In genomic region chr3:3038201-3038991, GRCh38 we compare ENCODE assay signal across 14 cellular contexts.
DNase-seq lines count a peak whose midpoint lies in the region; ATAC-seq, FAIRE-seq and TF ChIP-seq lines count a peak whose summit lies in the region.
"Had no signal": no experiment of that assay in that cellular context is flagged by ENCODE, and none has a peak within 500 bp of the region (broad histone marks: within the 10 kb centered on the region; RNA-seq: fewer than 3 reads in every experiment).

No MANE protein-coding gene starts in this region.

- BruUV-seq in PC-3 (replicated peaks; lab: Mats Ljungman, UMichigan): no TSS peak

- H3K4me1 ChIP-seq in heart left ventricle: no peaks in the 10 kb centered on the region
- H3K4me1 ChIP-seq in PC-3 (ENCODE audit: insufficient read depth, low read length): no peaks in the 10 kb centered on the region
- H3K4me1 ChIP-seq in kidney (ENCODE audit: control insufficient read depth in 1 of 2, insufficient read depth in 1 of 2, low read depth in 1 of 2, low read length in 2 of 2): no peaks in the 10 kb centered on the region

- CTCF ChIA-PET in PC-3 (lab: Charles Lee): no interaction called here

- H3F3A ChIP-seq in PC-3 (ENCODE audit: low read length, unreplicated experiment): no peaks in the 10 kb centered on the region

- TF ChIP-seq CTCF in heart left ventricle (IDR thresholded peaks at IDR 0.05): no peak
- no peak for TF ChIP-seq CTCF in PC-3 (conservative IDR thresholded peaks at IDR 0.05; ENCODE audit: low read depth, low read length)
- TF ChIP-seq CTCF in kidney (IDR thresholded peaks at IDR 0.05; ENCODE audit: borderline replicate concordance, extremely low read depth, insufficient read depth): no peak

- no peaks in the 10 kb centered on the region for H4K20me1 ChIP-seq in PC-3 (ENCODE audit: low read length)

- no peaks in the 10 kb centered on the region for H3K27me3 ChIP-seq in heart left ventricle
- H3K27me3 ChIP-seq in PC-3 (ENCODE audit: low read length): peaks cover 27% of the 10 kb centered on the region; the same call in 1 of the 2 replicates
- no peaks in the 10 kb centered on the region for H3K27me3 ChIP-seq in H7 (ENCODE audit: control insufficient read depth, insufficient read depth, low read length)

- no peak for FAIRE-seq in kidney (lab: Jason Lieb, UNC)
- FAIRE-seq: GM12892 had no signal

- POLR2A ChIA-PET in PC-3 (lab: Charles Lee; ENCODE audit: unreplicated experiment): no interaction called here

- no peak overlapping the region for H3K9ac ChIP-seq in PC-3 (ENCODE audit: low read length)
- H3K9ac ChIP-seq in kidney (ENCODE audit: low read length in 2 of 2): no peak overlapping the region

- ATAC-seq in heart left ventricle (peak; percentile 24 to 70 (median 28)), PC-3 (peak; percentile 33; the same call in 1 of the 2 replicates), GM18870 (IDR thresholded peaks at IDR 0.05; ENCODE audit: unreplicated experiment) (no peak), GM19328 (IDR thresholded peaks at IDR 0.05; ENCODE audit: unreplicated experiment) (no peak)
- ATAC-seq: Right ventricle myocardium inferior had no signal

- intact Hi-C loops in heart left ventricle (cut with DNase I) (no loop called here), cardiac septum (cut with DNase I) (loop anchor here (2.0 kb wide), 1 partner anchor 134 kb away; no protein-coding TSS in a partner anchor), PC-3 (cut with micrococcal nuclease) (no loop called here), kidney (cut with DNase I) (no loop called here)

- H3K9me3 ChIP-seq in heart left ventricle (no peaks in the 10 kb centered on the region), PC-3 (ENCODE audit: low read length) (no peaks in the 10 kb centered on the region), kidney (ENCODE audit: control insufficient read depth in 1 of 2, low read length in 2 of 2) (no peaks in the 10 kb centered on the region)

- no peaks in the 10 kb centered on the region for H3K79me2 ChIP-seq in PC-3 (ENCODE audit: low read length)

- H3K27ac ChIP-seq in heart left ventricle: no peak overlapping the region
- H3K27ac ChIP-seq in PC-3 (ENCODE audit: low read length): no peak overlapping the region
- H3K27ac ChIP-seq in kidney (ENCODE audit: low read depth in 2 of 2, low read length in 2 of 2): no peak overlapping the region

- DNase-seq in heart left ventricle (peak in 3 of 5 donors; percentile 7 to 48 (median 22)), cardiac septum (ENCODE audit: low spot score) (no peak), PC-3 (peak; percentile 17), kidney (peak; percentile 61), ureter (ENCODE audit: low spot score) (peak; percentile 54), H7 (no peak)
- DNase-seq: ACHN; activated naive CD4-positive, alpha-beta T cell treated with anti-CD3 and anti-CD28 coated beads, Interleukin-2, amount 50 U/mL, for 16 hours; NCI-H526 treated with DMSO at 0.1 percent for 48 hours; stimulated activated CD4-positive, alpha-beta T cell treated with anti-CD3 and anti-CD28 coated beads, Interleukin-12 subunit alpha, Interleukin-12 subunit beta, amount 100 ng/mL, for 4 hours had no signal

- TF ChIP-seq POLR2A in heart left ventricle (IDR thresholded peaks at IDR 0.05): no peak

- WGBS in heart left ventricle, 4 donors: 66 to 75% (median 72%) methylated on average over 25 of the region's 25 CpGs

- H2AFZ ChIP-seq in PC-3 (ENCODE audit: low read length): no peak overlapping the region; the same call in 1 of the 2 replicates

- H3K4me3 ChIP-seq in heart left ventricle: peak overlapping the region in 1 of 12 donors; percentile 6
- no peak overlapping the region for H3K4me3 ChIP-seq in PC-3 (ENCODE audit: low read length)
- no peak overlapping the region for H3K4me3 ChIP-seq in kidney (ENCODE audit: low read length in 2 of 2)
- H3K4me3 ChIP-seq in H7 (ENCODE audit: insufficient read depth, low read depth, low read length): no peak overlapping the region

- H3K9me2 ChIP-seq in PC-3 (replicated peaks; ENCODE audit: low read length): no peaks in the 10 kb centered on the region

- peak overlapping the region; percentile 42 for H3K4me2 ChIP-seq in PC-3 (ENCODE audit: low read length)

- H3K36me3 ChIP-seq in heart left ventricle (no peaks in the 10 kb centered on the region), PC-3 (ENCODE audit: low read depth, low read length) (no peaks in the 10 kb centered on the region), kidney (ENCODE audit: control insufficient read depth in 1 of 2, insufficient read depth in 2 of 2, low read length in 2 of 2) (no peaks in the 10 kb centered on the region), H7 (replicated peaks; ENCODE audit: control insufficient read depth, insufficient read depth, low read length) (no peaks in the 10 kb centered on the region)

Comparison
In these comparisons a context has a peak if more than half of its experiments do, and no peak if none do; other contexts are left out.
1. DNase-seq: peak in heart left ventricle (3 of 5), PC-3 (single experiment), kidney (single experiment) and ureter (single experiment); none in cardiac septum (single experiment) and H7 (single experiment).
2. ATAC-seq: peak in heart left ventricle (4 of 4) and PC-3 (single experiment); none in GM18870 (single experiment) and GM19328 (single experiment).